ENCODE assay signal across 16 cellular contexts in genomic region chr2:106956416-106956815, GRCh38.
DNase-seq lines count a peak whose midpoint lies in the region; FAIRE-seq and TF ChIP-seq lines count a peak whose summit lies in the region.
"Had no signal": no experiment of that assay in that cellular context is flagged by ENCODE, and none has a peak within 500 bp of the region (broad histone marks: within the 10 kb centered on the region; RNA-seq: fewer than 3 reads in every experiment).

No MANE protein-coding gene starts in this region.

- peak; percentile 72 for DNase-seq in G401 (ENCODE audit: low spot score)
- peak; percentile 56 for DNase-seq in NCI-H69 (lab: John Stamatoyannopoulos, UW)
- DNase-seq in cerebellum (ENCODE audit: low spot score) = peak; percentile 24
- no peak for DNase-seq in GF-D8 (lab: John Stamatoyannopoulos, UW)
- no peak for DNase-seq in left ventricle myocardium inferior
- no peak for DNase-seq in NCI-H2196 (lab: John Stamatoyannopoulos, UW; ENCODE audit: unreplicated experiment)
- no peak for DNase-seq in urothelium cell line (ENCODE audit: low spot score)
- DNase-seq: activated CD4-positive, alpha-beta T cell treated with anti-CD3 and anti-CD28 coated beads for 1 hour; activated effector memory CD4-positive, alpha-beta T cell treated with anti-CD3 and anti-CD28 coated beads, Interleukin-2, amount 50 U/mL, for 16 hours; colonic mucosa; NCI-H2171; stimulated activated CD4-positive, alpha-beta T cell treated with anti-CD3 and anti-CD28 coated beads, Interleukin-4, amount 100 ng/mL, for 24 hours had no signal

- H3K27me3 Mint-ChIP-seq in nephron (ENCODE audit: low read depth) = no peaks in the 10 kb centered on the region

- intact Hi-C loops in left ventricle myocardium inferior (cut with micrococcal nuclease) = no loop called here

- peaks cover 18% of the 10 kb centered on the region for H3K9me3 Mint-ChIP-seq in nephron

- H3K36me3 Mint-ChIP-seq in nephron (ENCODE audit: low read depth) = peaks cover 2% of the 10 kb centered on the region

- no peaks in the 10 kb centered on the region for H3K36me3 ChIP-seq in left ventricle myocardium inferior
- H3K36me3 ChIP-seq: colonic mucosa had no signal

- TF ChIP-seq CTCF in nephron (IDR thresholded peaks at IDR 0.05; ENCODE audit: unreplicated experiment in 3 of 3) = no peak
- TF ChIP-seq CTCF in left ventricle myocardium inferior (IDR thresholded peaks at IDR 0.05; ENCODE audit: borderline replicate concordance) = no peak

- peaks cover 14% of the 10 kb centered on the region for H3K4me1 Mint-ChIP-seq in nephron

- H3K4me3 ChIP-seq in left ventricle myocardium inferior = no peak overlapping the region
- H3K4me3 ChIP-seq: colonic mucosa, skin epidermis had no signal

- H3K9me3 ChIP-seq in left ventricle myocardium inferior (replicated peaks) = no peaks in the 10 kb centered on the region
- H3K9me3 ChIP-seq: colonic mucosa had no signal

- no peak overlapping the region for H3K27ac ChIP-seq in left ventricle myocardium inferior (replicated peaks)
- H3K27ac ChIP-seq: colonic mucosa, epithelial cell of prostate had no signal

- no peak overlapping the region for H3K4me3 Mint-ChIP-seq in nephron

- in situ Hi-C loops in G401 (cut with HindIII; ENCODE audit: low sequenced_read_pairs) = no loop called here

- H3K27me3 ChIP-seq in left ventricle myocardium inferior (ENCODE audit: low read depth) = no peaks in the 10 kb centered on the region
- H3K27me3 ChIP-seq: colonic mucosa had no signal

- H3K27ac Mint-ChIP-seq in nephron = peak overlapping the region; percentile 70 to 95 (median 95)

- H3K4me1 ChIP-seq in left ventricle myocardium inferior = no peaks in the 10 kb centered on the region
- H3K4me1 ChIP-seq: colonic mucosa had no signal

- no peak for FAIRE-seq in urothelium cell line (lab: Jason Lieb, UNC)
- FAIRE-seq: GM12892 had no signal

Comparison
In these comparisons a context has a peak if more than half of its experiments do, and no peak if none do; other contexts are left out.
1. DNase-seq: peak in G401 (single experiment), NCI-H69 (single experiment) and cerebellum (single experiment); none in GF-D8 (single experiment), left ventricle myocardium inferior (single experiment), NCI-H2196 (single experiment) and urothelium cell line (single experiment).